ENCODE assay signal across 9 cellular contexts in the genomic region with DNA sequence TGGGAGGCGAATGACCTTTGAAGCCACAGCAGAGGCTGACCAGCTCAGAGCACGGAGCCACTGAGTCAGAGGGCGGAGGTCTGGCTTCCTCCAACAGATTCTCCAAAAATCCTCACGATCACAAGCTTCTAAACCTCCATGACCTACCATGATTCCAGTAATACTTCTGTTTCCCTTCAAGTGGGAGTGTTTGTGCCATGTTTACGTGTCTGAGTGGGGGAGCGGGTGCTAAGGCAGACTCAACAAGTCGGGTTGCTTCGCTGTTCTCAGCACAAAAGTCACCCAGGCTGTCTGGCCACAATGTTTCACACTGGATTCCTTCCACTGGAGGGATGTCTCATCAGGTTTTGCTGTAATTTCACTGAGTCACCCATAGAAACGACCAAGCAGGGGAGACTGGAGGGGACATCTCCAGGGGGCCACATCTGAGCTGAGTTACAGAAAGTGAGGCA.
DNase-seq lines count a peak whose midpoint lies in the region; ATAC-seq and TF ChIP-seq lines count a peak whose summit lies in the region.
"Had no signal": no experiment of that assay in that cellular context is flagged by ENCODE, and none has a peak within 500 bp of the region (broad histone marks: within the 10 kb centered on the region; RNA-seq: fewer than 3 reads in every experiment).

No MANE protein-coding gene starts in this region.

- H3K27me3 ChIP-seq in brain microvascular endothelial cell (replicated peaks) = no peaks in the 10 kb centered on the region
- H3K27me3 ChIP-seq in mucosa of rectum (ENCODE audit: control insufficient read depth in 2 of 2, insufficient read depth in 2 of 2, low read length in 2 of 2) = no peaks in the 10 kb centered on the region
- H3K27me3 ChIP-seq: thyroid gland had no signal

- DNase-seq in AG04449 (ENCODE audit: low read depth, low spot score) = peak; percentile 96
- peak; percentile 99 for DNase-seq in brain microvascular endothelial cell
- no peak for DNase-seq in UCSD-AML1 (lab: John Stamatoyannopoulos, UW; ENCODE audit: unreplicated experiment)
- DNase-seq in NCI-H1092 treated with DMSO at 0.1 percent for 48 hours (lab: John Stamatoyannopoulos, UW) = no peak
- no peak for DNase-seq in superior temporal gyrus (ENCODE audit: extremely low spot score)
- DNase-seq: thyroid gland had no signal

- no peak for ATAC-seq in HG03280 (IDR thresholded peaks at IDR 0.05; ENCODE audit: unreplicated experiment)

- H3K4me3 ChIP-seq in AG04449 (ENCODE audit: low read depth, low read length) = no peak overlapping the region
- no peak overlapping the region for H3K4me3 ChIP-seq in HEK293 (ENCODE audit: low read depth, low read length)
- H3K4me3 ChIP-seq in brain microvascular endothelial cell (ENCODE audit: low read depth, low read length) = no peak overlapping the region
- H3K4me3 ChIP-seq in mucosa of rectum (ENCODE audit: low read length in 2 of 2) = no peak overlapping the region
- H3K4me3 ChIP-seq: thyroid gland had no signal

- in situ Hi-C loops in brain microvascular endothelial cell (cut with HindIII; ENCODE audit: low pct_ligation_motif_present, low sequenced_read_pairs) = loop anchor here (25.0 kb wide), 1 partner anchor 239 kb away; the partner anchor contains the start of gene NBL1

- H3K36me3 ChIP-seq in HEK293 (ENCODE audit: control insufficient read depth in 2 of 2, insufficient read depth in 1 of 2, low read length in 2 of 2) (peaks cover 0 to 7% of the 10 kb centered on the region in 2 experiments; a peak in 1 of 3 replicates), brain microvascular endothelial cell (replicated peaks) (peaks cover 21% of the 10 kb centered on the region), mucosa of rectum (ENCODE audit: control insufficient read depth in 2 of 2, insufficient read depth in 2 of 2, low read length in 2 of 2) (peaks cover 5 to 14% of the 10 kb centered on the region in 2 donors)
- H3K36me3 ChIP-seq: thyroid gland had no signal

- H3K27ac ChIP-seq in HEK293 (ENCODE audit: extremely low read depth, low read depth, low read length) = no peak overlapping the region
- H3K27ac ChIP-seq in brain microvascular endothelial cell = peak overlapping the region; percentile 84
- peak overlapping the region; percentile 40 to 58 for H3K27ac ChIP-seq in mucosa of rectum (ENCODE audit: low read depth in 2 of 2, low read length in 2 of 2)

- CTCF ChIA-PET in AG04449 (lab: Yijun Ruan, JAX) (interaction anchor here (0.6 to 3.3 kb wide), 30 partner anchors 9 to 306 kb away, joined by 3 to 20 read pairs (median 4); partner anchors contain the start of genes EMC1 and MRTO4), HEK293 (lab: Yijun Ruan, JAX) (no interaction called here)

- no peak overlapping the region for H3K9ac ChIP-seq in mucosa of rectum (ENCODE audit: low read depth in 1 of 2, low read length in 2 of 2)

- H3K9me3 ChIP-seq in HEK293 (ENCODE audit: control insufficient read depth, insufficient read depth, low read depth, low read length) = no peaks in the 10 kb centered on the region
- H3K9me3 ChIP-seq in mucosa of rectum (ENCODE audit: control insufficient read depth in 2 of 2, low read length in 2 of 2) = no peaks in the 10 kb centered on the region
- H3K9me3 ChIP-seq: thyroid gland had no signal

- TF ChIP-seq CTCF in AG04449 (IDR thresholded peaks at IDR 0.05; ENCODE audit: insufficient read depth, low read length, missing control alignments) (peak; percentile 70), HEK293 (tag by site-specific recombination; IDR thresholded peaks at IDR 0.05) (no peak), brain microvascular endothelial cell (IDR thresholded peaks at IDR 0.05; ENCODE audit: low read depth, low read length, missing control alignments) (peak; percentile 79)

- no peaks in the 10 kb centered on the region for H3K4me1 ChIP-seq in HEK293 (ENCODE audit: control insufficient read depth, insufficient read depth, low read length)
- peaks cover 5 to 6% of the 10 kb centered on the region in 2 donors for H3K4me1 ChIP-seq in mucosa of rectum (ENCODE audit: control insufficient read depth in 2 of 2, insufficient read depth in 2 of 2, low read length in 2 of 2)

- POLR2A ChIA-PET in AG04449 (lab: Yijun Ruan, JAX) (interaction anchor here (0.6 to 1.0 kb wide), 6 partner anchors 12 to 178 kb away, joined by 3 to 4 read pairs (median 3); partner anchors contain the start of gene CAPZB), HEK293 (lab: Yijun Ruan, JAX) (no interaction called here)

TF ChIP-seq in HEK293, 187 proteins besides CTCF, POLR2A, EP300 and RAD21:
- TF ChIP-seq GLIS1 (tag by site-specific recombination; IDR thresholded peaks at IDR 0.05) (peak; percentile 85), ZBTB1 (tag by site-specific recombination; IDR thresholded peaks at IDR 0.05) (no peak)

Comparison
In these comparisons a context has a peak if more than half of its experiments do, and no peak if none do; other contexts are left out.
1. DNase-seq: peak in AG04449 (single experiment) and brain microvascular endothelial cell (single experiment); none in UCSD-AML1 (single experiment), NCI-H1092 treated with DMSO at 0.1 percent for 48 hours (single experiment) and superior temporal gyrus (single experiment).